Comparison of ENCODE assay signal across 29 cellular contexts in genomic region chr6:54195637-54196036, GRCh38.
"Had no signal": no experiment of that assay in that cellular context is flagged by ENCODE, and none has a peak within 500 bp of the region (broad histone marks: within the 10 kb centered on the region; RNA-seq: fewer than 3 reads in every experiment).

No MANE protein-coding gene starts in this region.

- H3K9me3 Mint-ChIP-seq: endodermal cell had no signal

- H3K27ac Mint-ChIP-seq: dendritic cell treated with granulocyte-macrophage colony-stimulating factor and Interleukin-4, amounts not matched to agents 40 ng/mL and 50 ng/mL, for 4 days; effector memory CD8-positive, alpha-beta T cell; endodermal cell had no signal

- DNase-seq: colonic mucosa; cortex of kidney; dermis blood vessel endothelial cell; dorsolateral prefrontal cortex; effector CD4-positive, alpha-beta T cell; effector CD8-positive, alpha-beta T cell; effector memory CD4-positive, alpha-beta T cell; effector memory CD8-positive, alpha-beta T cell; endodermal cell; erythroblast; esophagus squamous epithelium; foreskin fibroblast; foreskin keratinocyte; foreskin melanocyte; gastrocnemius medialis; glutamatergic neuron; head of caudate nucleus; heart left ventricle; heart right ventricle had no signal

- H3K79me2 ChIP-seq: hepatocyte had no signal

- H3K9me3 ChIP-seq: colonic mucosa, esophagus muscularis mucosa, esophagus squamous epithelium, gastrocnemius medialis, gastroesophageal sphincter, heart left ventricle, heart right ventricle had no signal

- H3K27me3 Mint-ChIP-seq: dendritic cell treated with granulocyte-macrophage colony-stimulating factor and Interleukin-4, amounts not matched to agents 40 ng/mL and 50 ng/mL, for 4 days; effector memory CD8-positive, alpha-beta T cell had no signal

- H3K4me2 ChIP-seq: hepatocyte had no signal

- H3K27me3 ChIP-seq: colonic mucosa, dorsolateral prefrontal cortex, esophagus muscularis mucosa, esophagus squamous epithelium, foreskin keratinocyte, gastrocnemius medialis, gastroesophageal sphincter, heart left ventricle, heart right ventricle, hepatocyte had no signal

- H3K4me1 ChIP-seq: colonic mucosa, foreskin keratinocyte, gastroesophageal sphincter had no signal

- H3K4me3 ChIP-seq: colonic mucosa, coronary artery, dorsolateral prefrontal cortex, esophagus muscularis mucosa, esophagus squamous epithelium, gastrocnemius medialis, gastroesophageal sphincter, heart left ventricle, heart right ventricle, hepatocyte had no signal

- FAIRE-seq: endometrium, endothelial cell of umbilical vein, frontal cortex had no signal

- H3K36me3 ChIP-seq: colonic mucosa, esophagus squamous epithelium, gastroesophageal sphincter, heart left ventricle, heart right ventricle had no signal

- H3K27ac ChIP-seq: colonic mucosa, coronary artery, dorsolateral prefrontal cortex, epithelial cell of prostate, esophagus muscularis mucosa, esophagus squamous epithelium, foreskin keratinocyte, gastrocnemius medialis, gastroesophageal sphincter, heart left ventricle, heart right ventricle, hepatocyte had no signal

- H2AFZ ChIP-seq: hepatocyte had no signal

- ATAC-seq: effector memory CD8-positive, alpha-beta T cell; esophagus mucosa; foreskin keratinocyte; gastrocnemius medialis; gastroesophageal sphincter; heart left ventricle; heart right ventricle had no signal

- H3K4me3 Mint-ChIP-seq: dendritic cell treated with granulocyte-macrophage colony-stimulating factor and Interleukin-4, amounts not matched to agents 40 ng/mL and 50 ng/mL, for 4 days; effector memory CD8-positive, alpha-beta T cell; endodermal cell had no signal
